Comparison of ENCODE assay signal across 15 cellular contexts in the genomic region with DNA sequence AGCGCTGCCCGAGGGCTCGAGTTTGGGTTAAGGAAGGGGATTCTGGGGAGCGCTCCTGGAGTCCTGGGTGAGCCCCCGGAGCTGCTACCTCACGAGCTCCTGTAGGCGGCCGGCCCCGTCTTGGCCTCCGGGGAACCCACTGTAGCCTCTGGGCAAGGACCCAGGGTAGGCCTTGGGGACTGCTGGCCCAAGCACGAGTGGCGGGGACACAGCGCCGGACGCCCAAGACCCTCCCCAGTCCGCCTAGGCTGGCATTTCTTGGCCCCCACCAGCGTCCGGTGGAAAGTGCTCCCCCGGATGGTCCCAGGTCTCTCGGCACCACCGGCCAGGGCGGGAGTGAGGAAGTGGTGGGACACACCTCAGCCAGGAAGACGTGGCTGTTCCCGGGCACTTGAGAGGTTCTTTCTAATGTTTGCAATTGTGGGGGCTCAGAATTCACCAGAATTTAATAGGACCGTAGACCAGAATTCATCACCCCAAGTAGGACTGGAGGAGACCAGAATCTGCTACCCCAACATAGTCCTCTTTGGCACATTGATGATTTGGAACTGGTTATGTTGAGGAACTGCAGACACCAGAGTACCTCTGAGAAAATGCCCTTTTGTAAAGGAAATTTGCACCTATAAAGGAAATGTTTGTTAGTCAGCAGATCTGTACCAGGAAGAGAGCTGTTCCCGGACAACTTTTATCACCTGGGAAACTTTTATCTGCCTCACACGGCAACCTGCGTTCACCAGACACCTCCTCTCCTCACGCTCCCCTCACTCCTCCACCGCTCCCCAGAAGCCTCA. TPM values are rescaled to one million over a fixed set of nuclear protein-coding genes. Genes with fewer than 3 reads are reported as not detected.
A peak's percentile ranks its signal among the peaks of the same experiment; 100 is the strongest.
DNase-seq lines count a peak whose midpoint lies in the region; ATAC-seq, FAIRE-seq and TF ChIP-seq lines count a peak whose summit lies in the region.
"Had no signal": no experiment of that assay in that cellular context is flagged by ENCODE, and none has a peak within 500 bp of the region (broad histone marks: within the 10 kb centered on the region; RNA-seq: fewer than 3 reads in every experiment).

No MANE protein-coding gene starts in this region.

- H3K4me3 ChIP-seq in colonic mucosa (peak overlapping the region; percentile 68), prostate gland (peak overlapping the region; percentile 62 to 72)

- TF ChIP-seq CTCF in colonic mucosa (IDR thresholded peaks at IDR 0.05) (no peak), prostate gland (IDR thresholded peaks at IDR 0.05) (no peak), D721Med (IDR thresholded peaks at IDR 0.05; ENCODE audit: insufficient read depth, missing control alignments) (no peak)

- intact Hi-C loops in colonic mucosa (cut with DNase I) (no loop called here), left colon (cut with DNase I, micrococcal nuclease) (no loop called here), prostate gland (cut with DNase I) (no loop called here)

- H3K36me3 ChIP-seq in colonic mucosa (no peaks in the 10 kb centered on the region), prostate gland (no peaks in the 10 kb centered on the region)

- H3K27me3 ChIP-seq in colonic mucosa (peaks cover 10% of the 10 kb centered on the region), prostate gland (replicated peaks; ENCODE audit: insufficient read depth) (no peaks in the 10 kb centered on the region)

- H3K27ac ChIP-seq in colonic mucosa: peak overlapping the region; percentile 94
- H3K27ac ChIP-seq in prostate gland: peak overlapping the region; percentile 93 to 97
- H3K27ac ChIP-seq: epithelial cell of prostate had no signal

- H3K9me3 ChIP-seq in colonic mucosa (no peaks in the 10 kb centered on the region), prostate gland (no peaks in the 10 kb centered on the region)

- peak overlapping the region; percentile 90 to 91 for H3K9ac ChIP-seq in colonic mucosa (ENCODE audit: low read depth in 2 of 2, low read length in 2 of 2)

- peak; percentile 32 for DNase-seq in HT-29 (ENCODE audit: low spot score)
- peak; percentile 60 for DNase-seq in colonic mucosa
- peak in 1 of 2 donors; percentile 43 for DNase-seq in left colon
- no peak for DNase-seq in prostate gland (ENCODE audit: low spot score)
- DNase-seq in stimulated activated CD4-positive, alpha-beta T cell treated with anti-CD3 and anti-CD28 coated beads, Interleukin-2, amount 100 ng/mL, for 48 hours: no peak
- no peak for DNase-seq in SHP77 treated with DMSO at 0.1 percent for 48 hours (lab: John Stamatoyannopoulos, UW)
- DNase-seq in amygdala (lab: John Stamatoyannopoulos, UW): no peak
- DNase-seq in D721Med (ENCODE audit: insufficient read length, low spot score): no peak
- DNase-seq: activated CD4-positive, alpha-beta T cell treated with anti-CD3 and anti-CD28 coated beads, Interleukin-2, amount 50 U/mL, for 1 hour; GF-D8; NCI-H2081 treated with DMSO at 0.1 percent for 48 hours; stimulated activated CD4-positive, alpha-beta T cell treated with anti-CD3 and anti-CD28 coated beads, Interleukin-4, amount 100 ng/mL, for 1 hour; stimulated activated naive CD8-positive, alpha-beta T cell treated with anti-CD3 and anti-CD28 coated beads, Interleukin-15, amount 100 ng/mL, for 72 hours had no signal

- no peak for TF ChIP-seq POLR2A in prostate gland (IDR thresholded peaks at IDR 0.05)

- peak; percentile 36 for ATAC-seq in left colon

- 28% methylated on average over 20 of the region's 30 CpGs for WGBS in prostate gland

- H3K4me1 ChIP-seq in colonic mucosa (no peaks in the 10 kb centered on the region), prostate gland (replicated peaks) (no peaks in the 10 kb centered on the region)

- FAIRE-seq in D721Med (lab: Jason Lieb, UNC): no peak

RNA-seq across cellular contexts. Expression of gene TMPRSS2, which starts 0.7 kb away (rescaled TPM):
- total RNA-seq in HT-29 (2014; rRNA removed; shearing (Covaris generic)): 28.4 and 34.5 TPM in 2 replicates
- total RNA-seq in colonic mucosa (100 to 1,000 TPM; 261 to 408 TPM), left colon (100 to 1,000 TPM; 471 to 667 TPM), prostate gland (100 to 1,000 TPM; 336 to 786 TPM)
- total RNA-seq: omental fat pad had no signal

Comparison
In these comparisons a context has a peak if more than half of its experiments do, and no peak if none do; other contexts are left out.
1. DNase-seq: peak in HT-29 (single experiment) and colonic mucosa (single experiment); none in prostate gland (single experiment), stimulated activated CD4-positive, alpha-beta T cell treated with anti-CD3 and anti-CD28 coated beads, Interleukin-2, amount 100 ng/mL, for 48 hours (0 of 2), SHP77 treated with DMSO at 0.1 percent for 48 hours (single experiment), amygdala (0 of 56) and D721Med (single experiment).